Comparison of ENCODE assay signal across 6 cellular contexts in genomic region chr10:123784216-123784615, GRCh38.
"Had no signal": no experiment of that assay in that cellular context is flagged by ENCODE, and none has a peak within 500 bp of the region (broad histone marks: within the 10 kb centered on the region; RNA-seq: fewer than 3 reads in every experiment).

No MANE protein-coding gene starts in this region.

- H3K27ac ChIP-seq: HL-60 had no signal

- H3K4me3 ChIP-seq: GM23338, HAP-1 had no signal

- H2AFZ ChIP-seq: GM23338 had no signal

- H3K4me3 Mint-ChIP-seq: GM23338, HFFc6, IgD-negative memory B cell had no signal

- H3K9me3 ChIP-seq: HAP-1 had no signal

- H3K27ac Mint-ChIP-seq: GM23338, HFFc6, IgD-negative memory B cell had no signal

- DNase-seq: HFFc6, KBM-7 had no signal

- H3K36me3 Mint-ChIP-seq: IgD-negative memory B cell had no signal

- H3K4me2 ChIP-seq: GM23338 had no signal

- H3K4me1 Mint-ChIP-seq: IgD-negative memory B cell had no signal

- H3K9me3 Mint-ChIP-seq: IgD-negative memory B cell had no signal

- H3K36me3 ChIP-seq: HAP-1 had no signal
